Comparison of ENCODE assay signal across 11 cellular contexts in the genomic region with DNA sequence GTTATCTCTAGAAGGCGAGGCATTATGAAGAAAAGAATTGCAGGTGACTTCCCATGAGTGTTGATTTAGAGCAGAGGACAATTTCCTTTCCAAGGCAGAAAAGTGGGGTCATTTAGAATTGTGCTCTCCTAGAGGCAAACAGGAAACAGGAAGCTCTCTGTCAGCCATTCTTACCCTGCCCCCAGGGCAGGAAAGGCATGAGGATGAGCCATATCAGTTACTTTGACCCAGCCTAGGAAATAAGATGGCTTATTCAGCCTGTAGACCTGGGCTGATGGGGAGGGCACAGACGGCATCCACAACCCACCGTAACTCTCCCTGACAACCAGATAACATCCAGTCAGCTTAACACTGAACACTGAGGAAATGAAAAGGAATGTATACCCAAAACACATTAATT.
DNase-seq lines count a peak whose midpoint lies in the region; ATAC-seq and TF ChIP-seq lines count a peak whose summit lies in the region.
"Had no signal": no experiment of that assay in that cellular context is flagged by ENCODE, and none has a peak within 500 bp of the region (broad histone marks: within the 10 kb centered on the region; RNA-seq: fewer than 3 reads in every experiment).

No MANE protein-coding gene starts in this region.

- no peak for ATAC-seq in HG03159 (IDR thresholded peaks at IDR 0.05; ENCODE audit: unreplicated experiment)

- DNase-seq in Daoy (ENCODE audit: low read depth), result peak; percentile 1
- DNase-seq in M059J (ENCODE audit: low read depth), result peak; percentile 48
- DNase-seq in cardiac fibroblast (ENCODE audit: low read depth in 2 of 2), result peak; percentile 9 to 11
- DNase-seq in mesenteric fat pad (ENCODE audit: low spot score), result peak; percentile 53
- no peak for DNase-seq in cortex of kidney (lab: John Stamatoyannopoulos, UW)
- DNase-seq in activated CD4-positive, alpha-beta T cell treated with anti-CD3 and anti-CD28 coated beads for 48 hours, result no peak
- DNase-seq: activated T-cell treated with anti-CD3 and anti-CD28 coated beads, Interleukin-2, amount 50 U/mL, for 48 hours; anterior cingulate cortex; glutamatergic neuron; NCI-H2107 had no signal

- no peak overlapping the region for H3K4me3 ChIP-seq in cardiac fibroblast (replicated peaks in 1 of 2; ENCODE audit: low read depth in 2 of 2, low read length in 2 of 2)

- TF ChIP-seq CTCF in cardiac fibroblast (IDR thresholded peaks at IDR 0.05; ENCODE audit: low read depth, low read length), result no peak

Comparison
In these comparisons a context has a peak if more than half of its experiments do, and no peak if none do; other contexts are left out.
1. DNase-seq: peak in Daoy (single experiment), M059J (single experiment), cardiac fibroblast (2 of 2) and mesenteric fat pad (single experiment); none in cortex of kidney (single experiment) and activated CD4-positive, alpha-beta T cell treated with anti-CD3 and anti-CD28 coated beads for 48 hours (single experiment).